ENCODE assay signal across 29 cellular contexts in the genomic region with DNA sequence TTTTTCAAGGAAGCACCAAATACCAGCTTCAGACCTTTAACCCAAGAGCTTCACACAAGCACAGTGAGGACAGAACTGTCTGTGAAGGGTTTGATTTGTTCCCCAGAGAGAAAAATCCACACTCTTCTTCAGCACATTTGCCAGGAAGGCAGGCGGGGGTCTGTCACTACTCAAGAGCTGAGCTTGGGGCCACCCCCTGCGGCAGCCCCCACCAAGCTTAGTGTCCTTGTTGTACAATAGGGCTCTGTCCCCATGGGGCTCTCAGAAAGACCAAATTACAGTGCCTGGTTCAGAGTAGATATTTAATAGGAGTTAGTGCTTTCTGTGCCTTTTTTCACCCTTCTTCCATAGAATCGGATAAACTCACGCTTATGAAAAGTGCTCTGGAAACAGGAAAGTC. TPM values are rescaled to one million over a fixed set of nuclear protein-coding genes. Genes with fewer than 3 reads are reported as not detected.
"Had no signal": no experiment of that assay in that cellular context is flagged by ENCODE, and none has a peak within 500 bp of the region (broad histone marks: within the 10 kb centered on the region; RNA-seq: fewer than 3 reads in every experiment).

No MANE protein-coding gene starts in this region.

- H3K27me3 Mint-ChIP-seq: type B pancreatic cell had no signal

- H3K27ac Mint-ChIP-seq: natural killer cell, type B pancreatic cell had no signal

- ATAC-seq: foreskin keratinocyte, left cardiac atrium, left lung, lower lobe of right lung, natural killer cell, sciatic nerve had no signal

- FAIRE-seq: colon, endothelial cell of umbilical vein, islet of Langerhans had no signal

- DNase-seq: effector CD8-positive, alpha-beta T cell; foreskin keratinocyte; glutamatergic neuron; heart right ventricle; hippocampal formation; left cardiac atrium; left lung; lower lobe of right lung; natural killer cell; occipital lobe; ovary; stimulated activated CD4-positive, alpha-beta T cell treated with anti-CD3 and anti-CD28 coated beads, Interleukin-12 subunit alpha, Interleukin-12 subunit beta, amount 100 ng/mL, for 4 hours; stimulated activated CD4-positive, alpha-beta T cell treated with anti-CD3 and anti-CD28 coated beads, Interleukin-1b, Interleukin-23, amount 100 ng/mL, for 48 hours; stimulated activated CD4-positive, alpha-beta T cell treated with anti-CD3 and anti-CD28 coated beads, Interleukin-4, amount 100 ng/mL, for 1 hour; stimulated activated CD8-positive, alpha-beta memory T cell treated with anti-CD3 and anti-CD28 coated beads, Interleukin-4, amount 100 ng/mL, for 48 hours; stimulated activated naive CD4-positive, alpha-beta T cell treated with Interleukin-2 at 50 U/mL for 16 hours; stomach; substantia nigra; testis; uterus had no signal

- H3K4me3 Mint-ChIP-seq: natural killer cell, type B pancreatic cell had no signal

- H3K36me3 ChIP-seq: ovary, uterus had no signal

- H3K27ac ChIP-seq: esophagus muscularis mucosa, foreskin keratinocyte, left lung, lower lobe of right lung, ovary, stomach, testis, tibial artery, uterus had no signal

- H3K9me3 ChIP-seq: esophagus muscularis mucosa, heart right ventricle, left lung, lower lobe of right lung, ovary, stomach, testis, tibial artery, uterus had no signal

- H3K36me3 Mint-ChIP-seq: natural killer cell, type B pancreatic cell had no signal

- H3K4me3 ChIP-seq: esophagus muscularis mucosa, heart right ventricle, left lung, lower lobe of right lung, ovary, smooth muscle cell, stomach, testis, tibial artery, uterus had no signal

- H3K27me3 ChIP-seq: esophagus muscularis mucosa, foreskin keratinocyte, heart right ventricle, left lung, ovary, stomach, testis, tibial artery, uterus had no signal

RNA-seq across cellular contexts. Expression of gene ECHDC3, which starts 12.4 kb away (rescaled TPM):
- polyA plus RNA-seq: neural cell had no signal
